ENCODE assay signal across 2 cellular contexts in the genomic region with DNA sequence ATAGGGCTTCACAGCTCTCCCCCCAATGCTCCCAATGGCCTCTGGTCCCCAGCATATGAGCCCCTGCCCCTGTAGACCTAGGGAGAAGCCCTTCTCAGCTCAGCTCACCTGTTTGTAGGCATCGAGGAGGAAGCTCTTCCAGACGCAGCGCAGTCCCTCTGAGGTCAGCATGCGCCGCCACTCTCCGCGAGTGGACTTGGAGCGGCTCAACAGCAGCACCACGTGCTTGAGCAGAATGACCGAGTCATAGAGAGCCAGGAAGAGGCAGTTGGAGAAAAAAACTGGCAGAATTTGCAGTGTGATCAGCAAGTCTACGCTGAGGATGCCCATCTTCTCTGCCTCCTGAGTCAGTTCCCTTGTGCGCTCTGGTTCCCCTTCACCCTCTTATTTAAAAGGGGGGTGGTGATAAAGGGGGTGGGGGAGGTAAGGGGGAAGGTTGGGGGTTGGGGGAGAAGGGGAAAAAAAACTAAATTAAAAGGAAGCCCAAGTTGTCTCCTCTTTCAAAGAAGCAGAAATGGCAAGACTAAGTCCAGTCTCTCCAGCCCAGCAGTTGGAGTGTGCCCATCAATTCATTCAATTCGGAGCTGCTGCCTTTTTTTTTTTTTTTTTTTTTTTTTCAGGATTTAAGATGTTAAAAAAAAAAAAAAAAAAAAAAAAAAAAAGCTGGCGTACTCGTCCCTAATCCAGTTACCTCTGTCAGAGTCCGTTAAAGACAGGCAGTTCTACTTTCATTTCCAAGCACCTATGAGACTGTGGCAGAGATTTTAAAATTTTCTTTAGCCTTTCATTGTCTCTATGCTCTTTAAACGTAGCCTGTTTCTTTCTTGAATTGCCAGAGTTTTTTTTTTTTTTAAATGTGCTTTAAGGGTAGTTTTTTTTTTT.
TF ChIP-seq lines count a peak whose summit lies in the region.

A gene (minus strand): TSS at position 362 of the 882 bp plus-strand sequence. CDS start 32 bp downstream, at position 330.

TF ChIP-seq in A549, 52 proteins besides CTCF, POLR2A, EP300 and RAD21:
- TF ChIP-seq, protein P1, sequence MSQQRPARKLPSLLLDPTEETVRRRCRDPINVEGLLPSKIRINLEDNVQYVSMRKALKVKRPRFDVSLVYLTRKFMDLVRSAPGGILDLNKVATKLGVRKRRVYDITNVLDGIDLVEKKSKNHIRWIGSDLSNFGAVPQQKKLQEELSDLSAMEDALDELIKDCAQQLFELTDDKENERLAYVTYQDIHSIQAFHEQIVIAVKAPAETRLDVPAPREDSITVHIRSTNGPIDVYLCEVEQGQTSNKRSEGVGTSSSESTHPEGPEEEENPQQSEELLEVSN (IDR thresholded peaks at IDR 0.05; ENCODE audit: borderline replicate concordance, low read depth) = peak; percentile 71; the same call in 1 of the 2 replicates
- TF ChIP-seq, protein P2, sequence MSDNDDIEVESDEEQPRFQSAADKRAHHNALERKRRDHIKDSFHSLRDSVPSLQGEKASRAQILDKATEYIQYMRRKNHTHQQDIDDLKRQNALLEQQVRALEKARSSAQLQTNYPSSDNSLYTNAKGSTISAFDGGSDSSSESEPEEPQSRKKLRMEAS (IDR thresholded peaks at IDR 0.05) = peak; percentile 92
- no peak for TF ChIP-seq MAFK (IDR thresholded peaks at IDR 0.05; ENCODE audit: partially characterized antibody)
- TF ChIP-seq, protein P3, sequence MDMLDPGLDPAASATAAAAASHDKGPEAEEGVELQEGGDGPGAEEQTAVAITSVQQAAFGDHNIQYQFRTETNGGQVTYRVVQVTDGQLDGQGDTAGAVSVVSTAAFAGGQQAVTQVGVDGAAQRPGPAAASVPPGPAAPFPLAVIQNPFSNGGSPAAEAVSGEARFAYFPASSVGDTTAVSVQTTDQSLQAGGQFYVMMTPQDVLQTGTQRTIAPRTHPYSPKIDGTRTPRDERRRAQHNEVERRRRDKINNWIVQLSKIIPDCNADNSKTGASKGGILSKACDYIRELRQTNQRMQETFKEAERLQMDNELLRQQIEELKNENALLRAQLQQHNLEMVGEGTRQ (IDR thresholded peaks at IDR 0.05) = 0 out of 2 replicates have a peak, but pooled peaks have one; percentile 6
- TF ChIP-seq, protein P4, sequence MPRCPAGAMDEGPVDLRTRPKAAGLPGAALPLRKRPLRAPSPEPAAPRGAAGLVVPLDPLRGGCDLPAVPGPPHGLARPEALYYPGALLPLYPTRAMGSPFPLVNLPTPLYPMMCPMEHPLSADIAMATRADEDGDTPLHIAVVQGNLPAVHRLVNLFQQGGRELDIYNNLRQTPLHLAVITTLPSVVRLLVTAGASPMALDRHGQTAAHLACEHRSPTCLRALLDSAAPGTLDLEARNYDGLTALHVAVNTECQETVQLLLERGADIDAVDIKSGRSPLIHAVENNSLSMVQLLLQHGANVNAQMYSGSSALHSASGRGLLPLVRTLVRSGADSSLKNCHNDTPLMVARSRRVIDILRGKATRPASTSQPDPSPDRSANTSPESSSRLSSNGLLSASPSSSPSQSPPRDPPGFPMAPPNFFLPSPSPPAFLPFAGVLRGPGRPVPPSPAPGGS (IDR thresholded peaks at IDR 0.05) = no peak
- TF ChIP-seq FOSB (CRISPR knock-in tag; IDR thresholded peaks at IDR 0.05) = peak; percentile 71; the same call in 1 of the 2 replicates

TF ChIP-seq in IMR-90, 13 proteins besides CTCF, POLR2A, EP300 and RAD21:
- TF ChIP-seq, protein P3 (IDR thresholded peaks at IDR 0.05; ENCODE audit: low read depth, low read length) = peak; percentile 19; the same call in 1 of the 2 replicates
- no peak for TF ChIP-seq MAFK (IDR thresholded peaks at IDR 0.05; ENCODE audit: low read depth, low read length)
